17 cellular contexts compared by ENCODE assay signal in the genomic region with DNA sequence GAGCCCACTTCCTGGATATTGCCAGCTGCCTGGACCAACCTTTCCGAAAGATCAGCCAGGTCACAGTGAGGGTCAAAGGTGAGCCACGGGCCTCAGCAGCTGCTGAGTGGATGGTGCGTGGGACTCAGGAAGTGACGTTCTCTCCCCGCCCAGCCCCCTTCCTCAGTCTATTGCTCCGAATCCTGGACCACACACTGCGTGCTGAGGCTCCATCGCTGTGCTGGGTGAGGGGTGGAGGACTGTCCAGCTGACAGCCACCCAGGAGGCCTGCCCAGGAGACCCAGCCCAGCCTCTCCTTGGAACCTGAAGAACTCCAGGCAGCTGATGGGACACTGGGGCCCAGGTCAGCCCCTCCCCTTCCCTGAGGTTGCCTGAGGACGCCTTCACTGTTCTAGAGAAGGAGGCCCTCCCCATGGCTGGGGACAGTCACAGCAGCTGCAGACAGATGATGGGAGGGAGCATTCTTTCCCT.
DNase-seq lines count a peak whose midpoint lies in the region; ATAC-seq, FAIRE-seq and TF ChIP-seq lines count a peak whose summit lies in the region.
"Had no signal": no experiment of that assay in that cellular context is flagged by ENCODE, and none has a peak within 500 bp of the region (broad histone marks: within the 10 kb centered on the region; RNA-seq: fewer than 3 reads in every experiment).

No MANE protein-coding gene starts in this region.

- no TSS peak for BruUV-seq in IMR-90 (replicated peaks; lab: Mats Ljungman, UMichigan)
- no TSS peak for BruUV-seq in endothelial cell of umbilical vein (replicated peaks; lab: Mats Ljungman, UMichigan)

- no peak overlapping the region for H2BK20ac ChIP-seq in IMR-90 (ENCODE audit: low read depth, low read length)

- H3K23ac ChIP-seq in IMR-90 (ENCODE audit: low read depth, low read length) = no peak overlapping the region

- H3K27ac ChIP-seq in IMR-90 (ENCODE audit: insufficient read depth, low read length) = no peak overlapping the region
- peak overlapping the region; percentile 12 for H3K27ac ChIP-seq in endothelial cell of umbilical vein (ENCODE audit: insufficient read depth, low read depth, low read length)
- peak overlapping the region; percentile 28 for H3K27ac ChIP-seq in lower lobe of right lung
- peak overlapping the region; percentile 51 for H3K27ac ChIP-seq in skeletal muscle tissue (ENCODE audit: low read depth, low read length)
- H3K27ac ChIP-seq: KMS-11 had no signal

- 20% methylated on average over 1 of the region's 9 CpGs; no CpG with 5 or more reads in 1 of the 2 experiments for WGBS in IMR-90 (ENCODE audit: extremely low coverage in 2 of 2, insufficient read length in 1 of 2), 2 experiments

- no peaks in the 10 kb centered on the region for H3K4me1 ChIP-seq in IMR-90 (ENCODE audit: control insufficient read depth, insufficient read depth, low read length)
- peaks cover 21% of the 10 kb centered on the region for H3K4me1 ChIP-seq in endothelial cell of umbilical vein (ENCODE audit: control insufficient read depth, extremely low read depth, insufficient read depth, low read length)
- peaks cover 9% of the 10 kb centered on the region for H3K4me1 ChIP-seq in lower lobe of right lung
- peaks cover 11 to 24% (median 17%) of the 10 kb centered on the region in 3 donors for H3K4me1 ChIP-seq in skeletal muscle tissue (ENCODE audit: control insufficient read depth in 3 of 3, insufficient read depth in 3 of 3, low read length in 3 of 3)

- H2AFZ ChIP-seq in IMR-90 (replicated peaks; ENCODE audit: low read length, poor library complexity) (peak overlapping the region; percentile 32), endothelial cell of umbilical vein (ENCODE audit: low read depth, low read length) (peak overlapping the region; percentile 28)

- DNase-seq in IMR-90 = no peak
- DNase-seq in endothelial cell of umbilical vein (ENCODE audit: low read depth, low spot score) = no peak
- DNase-seq in lower lobe of right lung = no peak
- no peak for DNase-seq in activated effector memory CD4-positive, alpha-beta T cell treated with Interleukin-2 at 50 U/mL for 16 hours
- no peak for DNase-seq in GM20000 (ENCODE audit: low spot score)
- no peak for DNase-seq in head of caudate nucleus
- DNase-seq: activated CD4-positive, alpha-beta T cell treated with anti-CD3 and anti-CD28 coated beads, Interleukin-2, amount 50 U/mL, for 1 hour; activated T-cell treated with anti-CD3 and anti-CD28 coated beads, Interleukin-2, amount 50 U/mL, for 24 hours; CD8-positive, alpha-beta memory T cell; esophagus squamous epithelium; left lung; NCI-H1417 treated with DMSO at 0.1 percent for 48 hours; NCI-H345; T1000 had no signal

- peak; percentile 59 for FAIRE-seq in endothelial cell of umbilical vein (lab: Jason Lieb, UNC)

- no peak overlapping the region for H3K56ac ChIP-seq in IMR-90 (ENCODE audit: extremely low read depth, insufficient read depth, low read length)

- ATAC-seq in IMR-90 (ENCODE audit: low read depth) (no peak), lower lobe of right lung (peak; percentile 26 to 54), GM19328 (IDR thresholded peaks at IDR 0.05; ENCODE audit: unreplicated experiment) (no peak)
- ATAC-seq: left lung had no signal

- H3K4me2 ChIP-seq in IMR-90 (ENCODE audit: low read depth, low read length) (no peak overlapping the region), endothelial cell of umbilical vein (ENCODE audit: insufficient read depth, low read length) (no peak overlapping the region)
- H3K4me2 ChIP-seq: KMS-11 had no signal

- H3K36me3 ChIP-seq in IMR-90 (ENCODE audit: control insufficient read depth, insufficient read depth, low read length) (no peaks in the 10 kb centered on the region), endothelial cell of umbilical vein (ENCODE audit: control insufficient read depth in 2 of 2, extremely low read depth in 1 of 2, insufficient read depth in 2 of 2, low read length in 2 of 2) (no peaks in the 10 kb centered on the region), lower lobe of right lung (no peaks in the 10 kb centered on the region), skeletal muscle tissue (ENCODE audit: control insufficient read depth in 3 of 3, insufficient read depth in 3 of 3, low read length in 3 of 3) (no peaks in the 10 kb centered on the region)
- H3K36me3 ChIP-seq: esophagus squamous epithelium, left lung had no signal

- TF ChIP-seq POLR2A in IMR-90 (IDR thresholded peaks at IDR 0.05; ENCODE audit: low read depth, low read length) (no peak), endothelial cell of umbilical vein (IDR thresholded peaks at IDR 0.05; ENCODE audit: low read depth, low read length) (no peak)

- H3K18ac ChIP-seq in IMR-90 (ENCODE audit: low read depth, low read length) = no peak overlapping the region

- no peak overlapping the region for H2BK15ac ChIP-seq in IMR-90 (ENCODE audit: low read depth, low read length)

- H2BK5ac ChIP-seq in IMR-90 (ENCODE audit: low read depth, low read length, poor library complexity, severe bottlenecking) = no peak overlapping the region

- H2AK9ac ChIP-seq in IMR-90 (replicated peaks; ENCODE audit: low read depth, low read length, poor library complexity) = no peak overlapping the region

- H3K9me3 ChIP-seq in IMR-90 (ENCODE audit: control insufficient read depth, insufficient read depth, low read length) (no peaks in the 10 kb centered on the region), endothelial cell of umbilical vein (replicated peaks; ENCODE audit: control insufficient read depth, insufficient read depth, low read length) (no peaks in the 10 kb centered on the region), lower lobe of right lung (no peaks in the 10 kb centered on the region), skeletal muscle tissue (ENCODE audit: control insufficient read depth in 3 of 3, low read length in 3 of 3) (no peaks in the 10 kb centered on the region)
- H3K9me3 ChIP-seq: esophagus squamous epithelium had no signal

- no peaks in the 10 kb centered on the region for H3K79me2 ChIP-seq in endothelial cell of umbilical vein (ENCODE audit: control insufficient read depth, insufficient read depth, low read length)

- H4K91ac ChIP-seq in IMR-90 (ENCODE audit: insufficient read depth, low read depth, low read length) = no peak overlapping the region

- dilution Hi-C loops in IMR-90 (cut with HindIII; ENCODE audit: low sequenced_read_pairs, unreplicated experiment) = no loop called here
- dilution Hi-C loops in endothelial cell of umbilical vein (cut with MboI; ENCODE audit: extremely low pct_ligation_motif_present, low sequenced_read_pairs) = no loop called here

- H4K8ac ChIP-seq in IMR-90 (ENCODE audit: low read depth in 2 of 2, low read length in 2 of 2) = no peak overlapping the region

- H3K9me1 ChIP-seq in IMR-90 (ENCODE audit: insufficient read depth, low read length) = no peaks in the 10 kb centered on the region
- no peaks in the 10 kb centered on the region for H3K9me1 ChIP-seq in endothelial cell of umbilical vein (replicated peaks; ENCODE audit: control insufficient read depth, extremely low read depth, insufficient read depth, low read length)

- CTCF ChIA-PET in IMR-90 (lab: Yijun Ruan, JAX) (no interaction called here), endothelial cell of umbilical vein (lab: Charles Lee) (interaction anchor here (0.9 to 3.0 kb wide), 11 partner anchors 10 to 169 kb away, joined by 3 to 38 read pairs (median 6); a partner anchor contains a TSS)

- H4K5ac ChIP-seq in IMR-90 (ENCODE audit: low read depth, low read length) = no peak overlapping the region

- TF ChIP-seq CTCF in IMR-90 (conservative IDR thresholded peaks at IDR 0.05; ENCODE audit: low read depth, low read length) (no peak), endothelial cell of umbilical vein (IDR thresholded peaks at IDR 0.05; ENCODE audit: extremely low read depth in 1 of 2, insufficient read depth in 1 of 2, low read depth in 1 of 2, low read length in 2 of 2) (no peak), lower lobe of right lung (IDR thresholded peaks at IDR 0.05) (no peak), GM20000 (IDR thresholded peaks at IDR 0.05; ENCODE audit: extremely low read depth, missing control alignments) (no peak)

- in situ Hi-C loops in IMR-90 (cut with MboI; ENCODE audit: low sequenced_read_pairs) = loop anchor here (25.0 kb wide), 1 partner anchor 93 kb away; a partner anchor contains a TSS

- POLR2A ChIA-PET in IMR-90 (lab: Charles Lee; ENCODE audit: unreplicated experiment) (no interaction called here), endothelial cell of umbilical vein (lab: Charles Lee) (interaction anchor here (2.4 kb wide), 1 partner anchor 94 kb away, joined by 10 read pairs; a partner anchor contains a TSS)

- no peaks in the 10 kb centered on the region for H3K79me1 ChIP-seq in IMR-90 (ENCODE audit: low read depth in 1 of 2, low read length in 2 of 2)

- no peak overlapping the region for H3K4ac ChIP-seq in IMR-90 (ENCODE audit: low read depth, low read length)

- H3K4me3 ChIP-seq in IMR-90 (ENCODE audit: insufficient read depth, low read depth, low read length) (no peak overlapping the region), endothelial cell of umbilical vein (replicated peaks in 1 of 3; ENCODE audit: insufficient read depth in 1 of 3, low read depth in 1 of 3, low read length in 3 of 3) (no peak overlapping the region), lower lobe of right lung (no peak overlapping the region), skeletal muscle tissue (ENCODE audit: low read length in 3 of 3) (no peak overlapping the region)
- H3K4me3 ChIP-seq: esophagus squamous epithelium, left lung had no signal

- no peak overlapping the region for H3K9ac ChIP-seq in IMR-90 (ENCODE audit: low read depth, low read length)
- H3K9ac ChIP-seq in endothelial cell of umbilical vein (replicated peaks; ENCODE audit: extremely low read depth, insufficient read depth, low read length) = no peak overlapping the region
- peak overlapping the region in 1 of 3 donors; percentile 40 for H3K9ac ChIP-seq in skeletal muscle tissue (ENCODE audit: low read depth in 1 of 3, low read length in 3 of 3)
- H3K9ac ChIP-seq: KMS-11 had no signal

- H3K27me3 ChIP-seq in IMR-90 (ENCODE audit: control insufficient read depth, insufficient read depth, low read length) (peaks cover 2% of the 10 kb centered on the region; the same call in 1 of the 2 replicates), endothelial cell of umbilical vein (ENCODE audit: control insufficient read depth in 2 of 2, insufficient read depth in 2 of 2, low read length in 2 of 2) (no peaks in the 10 kb centered on the region), lower lobe of right lung (ENCODE audit: low read depth) (no peaks in the 10 kb centered on the region), skeletal muscle tissue (ENCODE audit: control insufficient read depth in 3 of 3, insufficient read depth in 3 of 3, low read length in 3 of 3) (no peaks in the 10 kb centered on the region)
- H3K27me3 ChIP-seq: esophagus squamous epithelium, left lung had no signal

- TF ChIP-seq RAD21 in IMR-90 (IDR thresholded peaks at IDR 0.05; ENCODE audit: low read length) = no peak

- H4K20me1 ChIP-seq in IMR-90 (ENCODE audit: insufficient read depth, low read length) (no peaks in the 10 kb centered on the region), endothelial cell of umbilical vein (replicated peaks; ENCODE audit: control insufficient read depth, extremely low read depth, insufficient read depth, low read length) (no peaks in the 10 kb centered on the region)

- no peak overlapping the region for H2AK5ac ChIP-seq in IMR-90 (ENCODE audit: low read depth, low read length)

- intact Hi-C loops in IMR-90 (cut with micrococcal nuclease) = no loop called here
- intact Hi-C loops in endothelial cell of umbilical vein (cut with micrococcal nuclease) = loop anchor here (10.0 kb wide), 1 partner anchor 386 kb away; no protein-coding TSS in a partner anchor
- intact Hi-C loops in lower lobe of right lung (cut with DNase I) = no loop called here
- intact Hi-C loops in head of caudate nucleus (cut with DNase I) = no loop called here

- H2BK120ac ChIP-seq in IMR-90 (ENCODE audit: low read depth, low read length) = no peak overlapping the region

- H3K14ac ChIP-seq in IMR-90 (replicated peaks; ENCODE audit: low read depth, low read length) = no peak overlapping the region

Comparison
In these comparisons a context has a peak if more than half of its experiments do, and no peak if none do; other contexts are left out.
1. ATAC-seq: peak in lower lobe of right lung (2 of 2); none in IMR-90 (single experiment) and GM19328 (single experiment).